8 cellular contexts compared by ENCODE assay signal in the genomic region with DNA sequence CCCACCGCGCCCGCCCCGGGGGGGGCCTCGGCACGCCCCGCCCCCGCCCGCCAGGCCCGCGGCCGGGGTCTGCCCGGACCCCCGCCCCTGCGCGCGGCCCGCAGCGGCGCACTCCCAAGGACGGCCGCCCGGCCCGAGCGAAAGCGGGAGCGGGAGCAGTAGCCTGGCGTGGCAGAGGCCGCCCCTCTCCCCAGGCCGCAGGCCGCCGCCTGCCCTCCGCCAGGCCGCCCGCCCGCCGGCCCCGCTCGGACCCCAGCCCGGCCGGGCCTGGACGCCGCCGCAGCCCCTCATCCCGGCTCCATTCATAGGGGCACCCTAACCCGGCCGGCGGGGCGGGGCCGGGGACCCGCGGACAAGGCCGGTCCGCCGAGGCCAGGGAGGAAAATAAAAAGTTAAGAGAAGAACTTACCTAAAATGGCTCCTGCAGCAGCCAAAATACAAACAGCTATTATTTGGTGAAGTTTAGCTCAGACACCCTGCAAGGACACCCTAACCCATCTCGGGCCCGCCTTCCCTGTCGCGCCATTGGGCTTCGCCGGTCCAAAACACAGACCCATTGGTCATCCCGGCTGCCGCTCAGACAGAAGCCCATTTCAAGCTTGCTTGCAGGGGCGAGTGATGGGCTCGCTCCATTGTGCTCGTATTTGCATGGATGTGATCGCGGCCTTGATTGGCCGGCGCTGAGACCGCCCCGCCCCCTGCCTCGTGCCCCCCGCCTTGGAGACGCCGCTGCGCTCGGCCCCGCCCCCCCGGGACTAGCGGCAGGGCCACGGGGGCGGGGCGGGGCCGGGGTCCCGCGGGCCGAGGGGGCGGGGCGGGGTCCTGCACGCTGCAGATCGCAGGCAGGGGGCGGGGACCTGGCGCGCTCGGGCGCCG. TPM values are rescaled to one million over a fixed set of nuclear protein-coding genes. Genes with fewer than 3 reads are reported as not detected.
DNase-seq lines count a peak whose midpoint lies in the region; TF ChIP-seq lines count a peak whose summit lies in the region.

Gene CHD6 (minus strand): TSS at position 447 of the 876 bp plus-strand sequence. CDS start 67,040 bp downstream, outside the sequence.

- POLR2A ChIA-PET in HEK293T (lab: Yijun Ruan, JAX): interaction anchor here (0.8 to 1.2 kb wide), 7 partner anchors 10 to 75 kb away, joined by 3 to 5 read pairs (median 3); no protein-coding TSS in a partner anchor

- DNase-seq in GDM1 (lab: John Stamatoyannopoulos, UW) (peak; percentile 99), HEK293T (ENCODE audit: extremely low spot score) (peak; percentile 94), MV-4-11 (lab: John Stamatoyannopoulos, UW) (peak; percentile 99), SK-MEL-5 (ENCODE audit: low read depth, low spot score) (peak; percentile 100), germinal center (ENCODE audit: low spot score) (peak; percentile 99), non-pigmented ciliary epithelial cell (ENCODE audit: low read depth) (peak; percentile 98), superior temporal gyrus (ENCODE audit: extremely low spot score) (peak; percentile 99)
- peak; percentile 100 for DNase-seq in activated naive CD4-positive, alpha-beta T cell treated with Interleukin-2 at 50 U/mL for 16 hours

- CTCF ChIA-PET in HEK293T (lab: Yijun Ruan, JAX): no interaction called here

- in situ Hi-C loops in SK-MEL-5 (cut with HindIII; ENCODE audit: low pct_unique_long_range_greater_than_20kb, low sequenced_read_pairs): no loop called here

TF ChIP-seq in HEK293T, 16 proteins besides CTCF, POLR2A, EP300 and RAD21:
- TF ChIP-seq TARDBP (IDR thresholded peaks at IDR 0.05): no peak
- no peak for TF ChIP-seq SUZ12 (IDR thresholded peaks at IDR 0.05)
- no peak for TF ChIP-seq L3MBTL2 (conservative IDR thresholded peaks at IDR 0.05)
- no peak for TF ChIP-seq ELF4 (IDR thresholded peaks at IDR 0.05)
- TF ChIP-seq ARNT (IDR thresholded peaks at IDR 0.05): no peak
- peak; percentile 100 for TF ChIP-seq PKNOX1 (IDR thresholded peaks at IDR 0.05)
- TF ChIP-seq NFRKB (IDR thresholded peaks at IDR 0.05): no peak
TF ChIP-seq in HEK293T: peak in this region for 1.

RNA-seq across cellular contexts. Expression of gene CHD6, which starts in this region (rescaled TPM):
- total RNA-seq in SK-MEL-5 (2014; rRNA removed; shearing (Covaris generic)): 23.5 and 27.7 TPM in 2 replicates
- 7.8 and 11.3 TPM in 2 replicates for polyA plus RNA-seq in SK-MEL-5 (2015; cell fraction: cytosol; rRNA removed)
- 42.8 and 48.4 TPM in 2 replicates for polyA plus RNA-seq in SK-MEL-5 (2015; cell fraction: nucleus; rRNA removed)

Comparison
In these comparisons a context has a peak if more than half of its experiments do, and no peak if none do; other contexts are left out.
1. Peak in every context shown above with its lines: DNase-seq.